Comparison of ENCODE assay signal across 20 cellular contexts in the genomic region with DNA sequence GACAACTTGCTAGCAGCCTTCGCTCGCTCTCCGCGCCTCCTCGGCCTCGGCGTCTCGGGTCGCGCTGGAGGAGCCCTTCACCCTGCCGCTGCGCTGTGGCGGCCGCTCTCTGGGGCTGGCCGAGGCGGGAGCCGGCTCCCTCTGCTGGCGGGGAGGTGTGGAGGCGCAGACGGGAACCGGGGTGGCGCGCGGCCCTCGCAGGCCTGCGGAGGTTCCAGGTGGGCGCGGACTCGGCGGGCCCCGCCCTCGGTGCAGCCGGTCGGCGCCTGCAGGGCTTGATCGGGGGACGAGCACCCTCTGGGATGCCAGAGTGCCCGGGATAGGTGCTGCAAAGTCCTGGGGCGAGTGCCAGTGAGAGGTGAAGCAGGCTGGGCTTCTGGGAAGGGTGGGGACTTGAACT.
"Had no signal": no experiment of that assay in that cellular context is flagged by ENCODE, and none has a peak within 500 bp of the region (broad histone marks: within the 10 kb centered on the region; RNA-seq: fewer than 3 reads in every experiment).

No MANE protein-coding gene starts in this region.

- H3K9me3 ChIP-seq: ovary had no signal

- H3K27me3 ChIP-seq: dorsolateral prefrontal cortex, foreskin keratinocyte, neural progenitor cell, ovary had no signal

- DNase-seq: activated CD4-positive, alpha-beta memory T cell treated with anti-CD3 and anti-CD28 coated beads for 36 hours; activated CD4-positive, alpha-beta T cell treated with anti-CD3 and anti-CD28 coated beads for 36 hours; activated CD8-positive, alpha-beta memory T cell treated with anti-CD3 and anti-CD28 coated beads, Interleukin-2, amount 10 ng/mL, durations not matched to agents 7 days and 5 days; activated naive CD4-positive, alpha-beta T cell treated with Interleukin-2 at 50 U/mL for 16 hours; activated naive CD8-positive, alpha-beta T cell treated with anti-CD3 and anti-CD28 coated beads, Interleukin-2, amount 10 ng/mL, durations not matched to agents 7 days and 5 days; activated T-cell treated with anti-CD3 and anti-CD28 coated beads, Interleukin-2, amount 50 U/mL, for 1 hour; amygdala; dorsolateral prefrontal cortex; foreskin keratinocyte; glutamatergic neuron; hypothalamus; kidney glomerular epithelial cell; left ventricle myocardium inferior; stimulated activated CD4-positive, alpha-beta T cell treated with anti-CD3 and anti-CD28 coated beads, Interleukin-4, amount 100 ng/mL, for 4 hours; stimulated activated naive B cell treated with anti-CD40 and anti-IgM and Interleukin-4, amounts not matched to agents 10 μg/mL and 1 μg/mL and 100 μg/mL, for 72 hours; T-helper 17 cell had no signal

- H3K4me3 ChIP-seq: dorsolateral prefrontal cortex, left ventricle myocardium inferior, neural progenitor cell, ovary had no signal

- ATAC-seq: activated CD4-positive, alpha-beta T cell treated with anti-CD3 and anti-CD28 coated beads for 36 hours; activated CD8-positive, alpha-beta memory T cell treated with anti-CD3 and anti-CD28 coated beads, Interleukin-2, amount 10 ng/mL, durations not matched to agents 7 days and 5 days; foreskin keratinocyte; sciatic nerve; stimulated activated naive B cell treated with anti-CD40 and anti-IgM and Interleukin-4, amounts not matched to agents 10 μg/mL and 1 μg/mL and 100 μg/mL, for 72 hours; T-helper 17 cell had no signal

- H3K4me1 ChIP-seq: foreskin keratinocyte, left ventricle myocardium inferior had no signal

- H3K27ac ChIP-seq: dorsolateral prefrontal cortex, epithelial cell of prostate, foreskin keratinocyte, left ventricle myocardium inferior, neural progenitor cell, ovary had no signal

- H3K36me3 ChIP-seq: left ventricle myocardium inferior, neural progenitor cell, ovary had no signal
